ENCODE assay signal across 8 cellular contexts in genomic region chr1:46303872-46304326, GRCh38. TPM values are rescaled to one million over a fixed set of nuclear protein-coding genes. Genes with fewer than 3 reads are reported as not detected.
DNase-seq lines count a peak whose midpoint lies in the region; ATAC-seq lines count a peak whose summit lies in the region.

No MANE protein-coding gene starts in this region.

- CTCF ChIA-PET in activated CD4-positive, alpha-beta T cell treated with anti-CD3 and anti-CD28 coated beads, Interleukin-2, amount 10 ng/mL, durations not matched to agents 7 days and 5 days (lab: Charles Lee): interaction anchor here (0.6 to 2.2 kb wide), 12 partner anchors 10 to 759 kb away, joined by 3 to 7 read pairs (median 4); partner anchors contain the start of gene NSUN4

- peaks cover 19% of the 10 kb centered on the region for H3K4me1 ChIP-seq in thymus (ENCODE audit: control insufficient read depth, insufficient read depth, low read length)

- H3K36me3 Mint-ChIP-seq in activated CD4-positive, alpha-beta T cell treated with anti-CD3 and anti-CD28 coated beads, Interleukin-2, amount 10 ng/mL, durations not matched to agents 7 days and 5 days (ENCODE audit: low read depth): peaks cover 14% of the 10 kb centered on the region
- H3K36me3 Mint-ChIP-seq in activated naive CD8-positive, alpha-beta T cell treated with anti-CD3 and anti-CD28 coated beads, Interleukin-2, amount 10 ng/mL, durations not matched to agents 7 days and 5 days: peaks cover 9% of the 10 kb centered on the region

- H3K9me3 Mint-ChIP-seq in activated CD4-positive, alpha-beta T cell treated with anti-CD3 and anti-CD28 coated beads, Interleukin-2, amount 10 ng/mL, durations not matched to agents 7 days and 5 days: no peaks in the 10 kb centered on the region
- H3K9me3 Mint-ChIP-seq in activated naive CD8-positive, alpha-beta T cell treated with anti-CD3 and anti-CD28 coated beads, Interleukin-2, amount 10 ng/mL, durations not matched to agents 7 days and 5 days: no peaks in the 10 kb centered on the region

- WGBS in thymus: under 1% methylated on average over 14 of the region's 14 CpGs

- H3K27ac Mint-ChIP-seq in activated CD4-positive, alpha-beta T cell treated with anti-CD3 and anti-CD28 coated beads, Interleukin-2, amount 10 ng/mL, durations not matched to agents 7 days and 5 days: peak overlapping the region; percentile 99
- peak overlapping the region; percentile 99 for H3K27ac Mint-ChIP-seq in activated naive CD8-positive, alpha-beta T cell treated with anti-CD3 and anti-CD28 coated beads, Interleukin-2, amount 10 ng/mL, durations not matched to agents 7 days and 5 days

- H3K9me3 ChIP-seq in thymus (ENCODE audit: control insufficient read depth): no peaks in the 10 kb centered on the region

- peak overlapping the region; percentile 97 for H3K4me3 ChIP-seq in thymus (ENCODE audit: low read length)

- H3K27me3 Mint-ChIP-seq in activated CD4-positive, alpha-beta T cell treated with anti-CD3 and anti-CD28 coated beads, Interleukin-2, amount 10 ng/mL, durations not matched to agents 7 days and 5 days: no peaks in the 10 kb centered on the region
- H3K27me3 Mint-ChIP-seq in activated naive CD8-positive, alpha-beta T cell treated with anti-CD3 and anti-CD28 coated beads, Interleukin-2, amount 10 ng/mL, durations not matched to agents 7 days and 5 days: no peaks in the 10 kb centered on the region

- DNase-seq in activated CD4-positive, alpha-beta T cell treated with anti-CD3 and anti-CD28 coated beads, Interleukin-2, amount 10 ng/mL, durations not matched to agents 7 days and 5 days: no peak
- no peak for DNase-seq in activated CD4-positive, alpha-beta T cell treated with anti-CD3 and anti-CD28 coated beads, Interleukin-2, amount 50 U/mL, for 48 hours
- no peak for DNase-seq in activated naive CD8-positive, alpha-beta T cell treated with anti-CD3 and anti-CD28 coated beads, Interleukin-2, amount 10 ng/mL, durations not matched to agents 7 days and 5 days
- DNase-seq in foreskin melanocyte: no peak
- DNase-seq in sciatic nerve (ENCODE audit: low spot score): no peak

- H3K27me3 ChIP-seq in layer of hippocampus (ENCODE audit: control insufficient read depth, insufficient read depth, low read length) (no peaks in the 10 kb centered on the region), thymus (ENCODE audit: control insufficient read depth, insufficient read depth) (no peaks in the 10 kb centered on the region)

- peak overlapping the region; percentile 96 for H3K27ac ChIP-seq in layer of hippocampus (ENCODE audit: low read depth, low read length)
- peak overlapping the region; percentile 75 for H3K27ac ChIP-seq in thymus (ENCODE audit: low read depth)

- POLR2A ChIA-PET in activated CD4-positive, alpha-beta T cell treated with anti-CD3 and anti-CD28 coated beads, Interleukin-2, amount 10 ng/mL, durations not matched to agents 7 days and 5 days (lab: Charles Lee): interaction anchor here (0.5 to 0.6 kb wide), 2 partner anchors 16 to 37 kb away, joined by 3 to 7 read pairs; partner anchors contain the start of gene NSUN4
- POLR2A ChIA-PET in activated naive CD8-positive, alpha-beta T cell treated with anti-CD3 and anti-CD28 coated beads, Interleukin-2, amount 10 ng/mL, durations not matched to agents 7 days and 5 days (lab: Charles Lee): interaction anchor here (0.8 to 2.5 kb wide), 12 partner anchors 10 to 137 kb away, joined by 3 to 21 read pairs (median 6); partner anchors contain the start of genes NSUN4 and RAD54L

- no peaks in the 10 kb centered on the region for H3K36me3 ChIP-seq in thymus (ENCODE audit: control insufficient read depth, insufficient read depth)

- H3K4me1 Mint-ChIP-seq in activated CD4-positive, alpha-beta T cell treated with anti-CD3 and anti-CD28 coated beads, Interleukin-2, amount 10 ng/mL, durations not matched to agents 7 days and 5 days: peaks cover 50% of the 10 kb centered on the region
- peaks cover 40% of the 10 kb centered on the region for H3K4me1 Mint-ChIP-seq in activated naive CD8-positive, alpha-beta T cell treated with anti-CD3 and anti-CD28 coated beads, Interleukin-2, amount 10 ng/mL, durations not matched to agents 7 days and 5 days

- ATAC-seq in activated naive CD8-positive, alpha-beta T cell treated with anti-CD3 and anti-CD28 coated beads, Interleukin-2, amount 10 ng/mL, durations not matched to agents 7 days and 5 days (ENCODE audit: low read depth): no peak
- no peak for ATAC-seq in HG02763 (IDR thresholded peaks at IDR 0.05; ENCODE audit: unreplicated experiment)
- no peak for ATAC-seq in sciatic nerve

- H3K4me3 Mint-ChIP-seq in activated CD4-positive, alpha-beta T cell treated with anti-CD3 and anti-CD28 coated beads, Interleukin-2, amount 10 ng/mL, durations not matched to agents 7 days and 5 days: peak overlapping the region; percentile 97
- H3K4me3 Mint-ChIP-seq in activated naive CD8-positive, alpha-beta T cell treated with anti-CD3 and anti-CD28 coated beads, Interleukin-2, amount 10 ng/mL, durations not matched to agents 7 days and 5 days: peak overlapping the region; percentile 93

- intact Hi-C loops in sciatic nerve (cut with DNase I): no loop called here

RNA-seq across cellular contexts. Expression of gene UQCRH, which starts 0.4 kb away (rescaled TPM):
- 100 to 1,000 TPM; 247 to 273 TPM for total RNA-seq in activated CD4-positive, alpha-beta T cell treated with anti-CD3 and anti-CD28 coated beads, Interleukin-2, amount 10 ng/mL, durations not matched to agents 7 days and 5 days
- 100 to 1,000 TPM; 250 to 260 TPM for total RNA-seq in activated naive CD8-positive, alpha-beta T cell treated with anti-CD3 and anti-CD28 coated beads, Interleukin-2, amount 10 ng/mL, durations not matched to agents 7 days and 5 days
- 507 TPM for polyA plus RNA-seq in thymus
- 103 TPM for total RNA-seq in sciatic nerve

RNA-seq across cellular contexts. Expression of gene LRRC41, which starts 0.5 kb away (rescaled TPM):
- total RNA-seq in activated CD4-positive, alpha-beta T cell treated with anti-CD3 and anti-CD28 coated beads, Interleukin-2, amount 10 ng/mL, durations not matched to agents 7 days and 5 days: 10 to 100 TPM; 37.1 to 40.6 TPM
- total RNA-seq in activated naive CD8-positive, alpha-beta T cell treated with anti-CD3 and anti-CD28 coated beads, Interleukin-2, amount 10 ng/mL, durations not matched to agents 7 days and 5 days: 10 to 100 TPM; 36.8 to 38.8 TPM
- polyA plus RNA-seq in thymus: 24.1 TPM
- 47.7 TPM for total RNA-seq in sciatic nerve

RNA-seq across cellular contexts. Expression of gene NSUN4, which starts 36.7 kb away (rescaled TPM):
- 10 to 100 TPM; 22.2 to 22.3 TPM for total RNA-seq in activated CD4-positive, alpha-beta T cell treated with anti-CD3 and anti-CD28 coated beads, Interleukin-2, amount 10 ng/mL, durations not matched to agents 7 days and 5 days
- total RNA-seq in activated naive CD8-positive, alpha-beta T cell treated with anti-CD3 and anti-CD28 coated beads, Interleukin-2, amount 10 ng/mL, durations not matched to agents 7 days and 5 days: 10 to 100 TPM; 23.2 to 24.9 TPM
- 10.0 TPM for polyA plus RNA-seq in thymus
- total RNA-seq in sciatic nerve: 24.8 TPM

RNA-seq across cellular contexts. Expression of gene RAD54L, which starts 56.3 kb away (rescaled TPM):
- total RNA-seq in activated CD4-positive, alpha-beta T cell treated with anti-CD3 and anti-CD28 coated beads, Interleukin-2, amount 10 ng/mL, durations not matched to agents 7 days and 5 days: 10 to 100 TPM; 46.7 to 54.0 TPM
- 10 to 100 TPM; 47.9 to 50.8 TPM for total RNA-seq in activated naive CD8-positive, alpha-beta T cell treated with anti-CD3 and anti-CD28 coated beads, Interleukin-2, amount 10 ng/mL, durations not matched to agents 7 days and 5 days
- 2.6 TPM for polyA plus RNA-seq in thymus
- 1.8 TPM for total RNA-seq in sciatic nerve
